ENCODE assay signal across 20 cellular contexts in genomic region chr16:83733301-83733700, GRCh38.
DNase-seq lines count a peak whose midpoint lies in the region; TF ChIP-seq lines count a peak whose summit lies in the region.
"Had no signal": no experiment of that assay in that cellular context is flagged by ENCODE, and none has a peak within 500 bp of the region (broad histone marks: within the 10 kb centered on the region; RNA-seq: fewer than 3 reads in every experiment).

No MANE protein-coding gene starts in this region.

- TF ChIP-seq CTCF in Loucy (conservative IDR thresholded peaks at IDR 0.05; ENCODE audit: low read length), result no peak
- no peak for TF ChIP-seq CTCF in astrocyte of the spinal cord (IDR thresholded peaks at IDR 0.05; ENCODE audit: low read depth, low read length)
- no peak for TF ChIP-seq CTCF in brain microvascular endothelial cell (IDR thresholded peaks at IDR 0.05; ENCODE audit: low read depth, low read length, missing control alignments)
- TF ChIP-seq CTCF in endothelial cell (IDR thresholded peaks at IDR 0.05; ENCODE audit: unreplicated experiment), result no peak

- H3K9me3 ChIP-seq in Loucy (ENCODE audit: insufficient read depth, low read depth, low read length), result peaks cover 21% of the 10 kb centered on the region; the same call in 1 of the 2 replicates
- H3K9me3 ChIP-seq: body of pancreas, ovary, suprapubic skin had no signal

- H3F3A ChIP-seq in Loucy (ENCODE audit: low read depth), result peaks cover 4% of the 10 kb centered on the region

- H3K4me3 Mint-ChIP-seq in endothelial cell (ENCODE audit: unreplicated experiment), result no peak overlapping the region
- H3K4me3 Mint-ChIP-seq: activated naive CD4-positive, alpha-beta T cell treated with anti-CD3 and anti-CD28 coated beads, Interleukin-2, amount 50 U/mL, for 24 hours; activated T-cell treated with anti-CD3 and anti-CD28 coated beads, Interleukin-2, amount 50 U/mL, for 24 hours; naive B cell had no signal

- peaks cover 1% of the 10 kb centered on the region for H3K27me3 Mint-ChIP-seq in endothelial cell (ENCODE audit: unreplicated experiment)

- no peaks in the 10 kb centered on the region for H3K36me3 ChIP-seq in Loucy (ENCODE audit: insufficient read depth, low read length)
- no peaks in the 10 kb centered on the region for H3K36me3 ChIP-seq in brain microvascular endothelial cell (replicated peaks)
- H3K36me3 ChIP-seq: ovary, suprapubic skin had no signal

- no peaks in the 10 kb centered on the region for H3K4me1 Mint-ChIP-seq in endothelial cell (ENCODE audit: unreplicated experiment)
- H3K4me1 Mint-ChIP-seq: activated naive CD4-positive, alpha-beta T cell treated with anti-CD3 and anti-CD28 coated beads, Interleukin-2, amount 50 U/mL, for 24 hours; naive B cell had no signal

- no peaks in the 10 kb centered on the region for H3K79me2 ChIP-seq in Loucy (ENCODE audit: insufficient read depth, low read length)

- in situ Hi-C loops in astrocyte of the spinal cord (cut with HindIII; ENCODE audit: low sequenced_read_pairs), result no loop called here
- in situ Hi-C loops in brain microvascular endothelial cell (cut with HindIII; ENCODE audit: low pct_ligation_motif_present, low sequenced_read_pairs), result no loop called here

- H3K4me2 ChIP-seq in Loucy (ENCODE audit: low read depth, low read length, poor library complexity, severe bottlenecking), result peak overlapping the region; percentile 10
- H3K4me2 ChIP-seq: PC-9 had no signal

- H3K4me3 ChIP-seq in Loucy (ENCODE audit: low read length, poor library complexity, severe bottlenecking) (no peak overlapping the region), astrocyte of the spinal cord (ENCODE audit: low read depth, low read length) (no peak overlapping the region), brain microvascular endothelial cell (ENCODE audit: low read depth, low read length) (no peak overlapping the region)
- H3K4me3 ChIP-seq: body of pancreas, ovary, PC-9, suprapubic skin had no signal

- no peak overlapping the region for H3K27ac ChIP-seq in brain microvascular endothelial cell
- H3K27ac ChIP-seq: body of pancreas, ovary, PC-9, suprapubic skin had no signal

- H2AFZ ChIP-seq in Loucy (ENCODE audit: low read length), result no peak overlapping the region
- H2AFZ ChIP-seq: PC-9 had no signal

- H4K20me1 ChIP-seq in Loucy (ENCODE audit: insufficient read depth, low read length, poor library complexity, severe bottlenecking), result no peaks in the 10 kb centered on the region

- peak; percentile 69 for DNase-seq in DMS153 (lab: John Stamatoyannopoulos, UW)
- DNase-seq in NCI-H345 treated with DMSO at 0.1 percent for 48 hours (lab: John Stamatoyannopoulos, UW; ENCODE audit: unreplicated experiment), result peak; percentile 54
- DNase-seq in astrocyte of the spinal cord (ENCODE audit: low read depth, low spot score), result peak; percentile 28
- no peak for DNase-seq in OCI-M2 (lab: John Stamatoyannopoulos, UW; ENCODE audit: unreplicated experiment)
- no peak for DNase-seq in brain microvascular endothelial cell
- no peak for DNase-seq in activated T-cell treated with anti-CD3 and anti-CD28 coated beads, Interleukin-2, amount 50 U/mL, for 1 hour
- no peak for DNase-seq in endothelial cell (ENCODE audit: low spot score)
- DNase-seq: activated CD4-positive, alpha-beta T cell treated with anti-CD3 and anti-CD28 coated beads, Interleukin-2, amount 50 U/mL, for 1 hour; activated T-cell treated with anti-CD3 and anti-CD28 coated beads, Interleukin-2, amount 50 U/mL, for 24 hours; dermis blood vessel endothelial cell; GF-D8; naive B cell; NCI-H226; ovary; PC-9; stimulated activated CD4-positive, alpha-beta T cell treated with anti-CD3 and anti-CD28 coated beads, Interleukin-2, amount 100 ng/mL, for 48 hours had no signal

- H3K27ac Mint-ChIP-seq in endothelial cell (ENCODE audit: unreplicated experiment), result no peak overlapping the region
- H3K27ac Mint-ChIP-seq: activated naive CD4-positive, alpha-beta T cell treated with anti-CD3 and anti-CD28 coated beads, Interleukin-2, amount 50 U/mL, for 24 hours; activated T-cell treated with anti-CD3 and anti-CD28 coated beads, Interleukin-2, amount 50 U/mL, for 24 hours; naive B cell had no signal

- no peaks in the 10 kb centered on the region for H3K27me3 ChIP-seq in Loucy (ENCODE audit: insufficient read depth, low read length, poor library complexity, severe bottlenecking)
- no peaks in the 10 kb centered on the region for H3K27me3 ChIP-seq in brain microvascular endothelial cell (replicated peaks)
- H3K27me3 ChIP-seq: body of pancreas, ovary, suprapubic skin had no signal

- H3K9me3 Mint-ChIP-seq in endothelial cell (ENCODE audit: unreplicated experiment), result peaks cover 9% of the 10 kb centered on the region

- no peaks in the 10 kb centered on the region for H3K9me2 ChIP-seq in Loucy (replicated peaks; ENCODE audit: low read depth, low read length)

- peaks cover 5% of the 10 kb centered on the region for H3K36me3 Mint-ChIP-seq in endothelial cell (ENCODE audit: low read depth, unreplicated experiment)

- H3K9ac ChIP-seq in Loucy (ENCODE audit: low read depth, low read length, poor library complexity, severe bottlenecking), result no peak overlapping the region

- peaks cover 38% of the 10 kb centered on the region for H3K4me1 ChIP-seq in Loucy (ENCODE audit: insufficient read depth, low read length, poor library complexity, severe bottlenecking)
- H3K4me1 ChIP-seq: body of pancreas, suprapubic skin had no signal

Comparison
In these comparisons a context has a peak if more than half of its experiments do, and no peak if none do; other contexts are left out.
1. DNase-seq: peak in DMS153 (single experiment), NCI-H345 treated with DMSO at 0.1 percent for 48 hours (single experiment) and astrocyte of the spinal cord (single experiment); none in OCI-M2 (single experiment), brain microvascular endothelial cell (single experiment), activated T-cell treated with anti-CD3 and anti-CD28 coated beads, Interleukin-2, amount 50 U/mL, for 1 hour (single experiment) and endothelial cell (single experiment).